Comparison of ENCODE assay signal across 1 cellular context in the genomic region with DNA sequence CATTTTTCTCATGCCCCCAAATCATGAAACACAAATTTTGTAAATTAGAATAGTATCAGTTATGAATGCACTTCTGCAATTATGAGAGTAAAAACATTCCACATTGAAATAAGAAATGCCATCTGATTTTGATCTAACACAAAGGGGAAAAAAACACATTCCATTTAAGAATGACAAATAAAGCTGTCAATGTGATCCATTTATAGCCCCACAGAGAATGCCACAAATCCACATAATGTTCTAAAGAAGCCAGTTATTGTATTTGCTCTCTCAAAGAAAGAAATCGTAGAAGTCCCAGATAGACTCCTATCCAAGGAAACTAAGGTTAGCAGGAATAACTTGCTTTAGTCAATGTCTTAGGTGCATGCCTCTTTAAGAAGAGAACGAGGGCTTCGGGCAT.
TF ChIP-seq lines count a peak whose summit lies in the region.

No MANE protein-coding gene starts in this region.

TF ChIP-seq in HEK293, 187 proteins besides CTCF, POLR2A, EP300 and RAD21 (continued from another document):
- TF ChIP-seq, protein P1, sequence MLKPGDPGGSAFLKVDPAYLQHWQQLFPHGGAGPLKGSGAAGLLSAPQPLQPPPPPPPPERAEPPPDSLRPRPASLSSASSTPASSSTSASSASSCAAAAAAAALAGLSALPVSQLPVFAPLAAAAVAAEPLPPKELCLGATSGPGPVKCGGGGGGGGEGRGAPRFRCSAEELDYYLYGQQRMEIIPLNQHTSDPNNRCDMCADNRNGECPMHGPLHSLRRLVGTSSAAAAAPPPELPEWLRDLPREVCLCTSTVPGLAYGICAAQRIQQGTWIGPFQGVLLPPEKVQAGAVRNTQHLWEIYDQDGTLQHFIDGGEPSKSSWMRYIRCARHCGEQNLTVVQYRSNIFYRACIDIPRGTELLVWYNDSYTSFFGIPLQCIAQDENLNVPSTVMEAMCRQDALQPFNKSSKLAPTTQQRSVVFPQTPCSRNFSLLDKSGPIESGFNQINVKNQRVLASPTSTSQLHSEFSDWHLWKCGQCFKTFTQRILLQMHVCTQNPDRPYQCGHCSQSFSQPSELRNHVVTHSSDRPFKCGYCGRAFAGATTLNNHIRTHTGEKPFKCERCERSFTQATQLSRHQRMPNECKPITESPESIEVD (tag by site-specific recombination; IDR thresholded peaks at IDR 0.05): peak; percentile 50; the same call in 1 of the 2 replicates
- TF ChIP-seq ZNF311 (tag by site-specific recombination; IDR thresholded peaks at IDR 0.05; ENCODE audit: borderline replicate concordance): no peak
- no peak for TF ChIP-seq ZNF747 (tag by site-specific recombination; IDR thresholded peaks at IDR 0.05)
- TF ChIP-seq, protein P2, sequence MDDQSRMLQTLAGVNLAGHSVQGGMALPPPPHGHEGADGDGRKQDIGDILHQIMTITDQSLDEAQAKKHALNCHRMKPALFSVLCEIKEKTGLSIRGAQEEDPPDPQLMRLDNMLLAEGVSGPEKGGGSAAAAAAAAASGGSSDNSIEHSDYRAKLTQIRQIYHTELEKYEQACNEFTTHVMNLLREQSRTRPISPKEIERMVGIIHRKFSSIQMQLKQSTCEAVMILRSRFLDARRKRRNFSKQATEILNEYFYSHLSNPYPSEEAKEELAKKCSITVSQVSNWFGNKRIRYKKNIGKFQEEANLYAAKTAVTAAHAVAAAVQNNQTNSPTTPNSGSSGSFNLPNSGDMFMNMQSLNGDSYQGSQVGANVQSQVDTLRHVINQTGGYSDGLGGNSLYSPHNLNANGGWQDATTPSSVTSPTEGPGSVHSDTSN (CRISPR knock-in tag; IDR thresholded peaks at IDR 0.05): no peak
